Comparison of ENCODE assay signal across 31 cellular contexts in genomic region chr6:100173211-100173610, GRCh38.
"Had no signal": no experiment of that assay in that cellular context is flagged by ENCODE, and none has a peak within 500 bp of the region (broad histone marks: within the 10 kb centered on the region; RNA-seq: fewer than 3 reads in every experiment).

No MANE protein-coding gene starts in this region.

- H3K4me1 ChIP-seq: adrenal gland, breast epithelium had no signal

- H3K9me3 Mint-ChIP-seq: activated CD4-positive, alpha-beta memory T cell treated with anti-CD3 and anti-CD28 coated beads for 36 hours; activated CD4-positive, alpha-beta T cell treated with anti-CD3 and anti-CD28 coated beads, Interleukin-2, amount 10 ng/mL, durations not matched to agents 7 days and 5 days; activated naive CD4-positive, alpha-beta T cell treated with anti-CD3 and anti-CD28 coated beads for 36 hours; activated T-cell treated with anti-CD3 and anti-CD28 coated beads, Interleukin-2, amount 50 U/mL, for 4 hours; T-cell had no signal

- H3K9me3 ChIP-seq: adrenal gland, breast epithelium had no signal

- H3K27me3 ChIP-seq: adrenal gland, breast epithelium had no signal

- H3K4me3 ChIP-seq: adrenal gland, breast epithelium, SK-N-MC had no signal

- DNase-seq: activated CD4-positive, alpha-beta memory T cell treated with anti-CD3 and anti-CD28 coated beads for 36 hours; activated CD4-positive, alpha-beta T cell treated with anti-CD3 and anti-CD28 coated beads, Interleukin-2, amount 10 ng/mL, durations not matched to agents 7 days and 5 days; activated CD4-positive, CD25-positive, alpha-beta regulatory T cell; activated CD8-positive, alpha-beta memory T cell treated with anti-CD3 and anti-CD28 coated beads for 24 hours; activated gamma-delta T cell; activated naive CD4-positive, alpha-beta T cell treated with anti-CD3 and anti-CD28 coated beads for 36 hours; activated T-cell treated with anti-CD3 and anti-CD28 coated beads, Interleukin-2, amount 50 U/mL, for 4 hours; adrenal gland; aorta; Kasumi-1; MV-4-11; NCI-H1092 treated with DMSO at 0.1 percent for 48 hours; NCI-H1417 treated with DMSO at 0.1 percent for 48 hours; NCI-H1694; NCI-H2029; NCI-H2107; NCI-H2171 treated with DMSO at 0.1 percent for 48 hours; NCI-H226; NCI-H526; NCI-H82; NK-92 treated with Interleukin-12 subunit alpha and Interleukin-12 subunit beta, amount 100 ng/mL, for 24 hours; OCI-M1; RPMI8226; T-cell; T-helper 2 cell; T1000 had no signal

- H3K27ac Mint-ChIP-seq: activated CD4-positive, alpha-beta memory T cell treated with anti-CD3 and anti-CD28 coated beads for 36 hours; activated CD4-positive, alpha-beta T cell treated with anti-CD3 and anti-CD28 coated beads, Interleukin-2, amount 10 ng/mL, durations not matched to agents 7 days and 5 days; activated naive CD4-positive, alpha-beta T cell treated with anti-CD3 and anti-CD28 coated beads for 36 hours; activated naive CD8-positive, alpha-beta T cell; T-cell had no signal

- H3K36me3 ChIP-seq: adrenal gland, breast epithelium had no signal

- H3K4me3 Mint-ChIP-seq: activated CD4-positive, alpha-beta memory T cell treated with anti-CD3 and anti-CD28 coated beads for 36 hours; activated CD4-positive, alpha-beta T cell treated with anti-CD3 and anti-CD28 coated beads, Interleukin-2, amount 10 ng/mL, durations not matched to agents 7 days and 5 days; activated naive CD4-positive, alpha-beta T cell treated with anti-CD3 and anti-CD28 coated beads for 36 hours; activated naive CD8-positive, alpha-beta T cell; activated T-cell treated with anti-CD3 and anti-CD28 coated beads, Interleukin-2, amount 50 U/mL, for 4 hours; T-cell had no signal

- H3K36me3 Mint-ChIP-seq: activated CD4-positive, alpha-beta memory T cell treated with anti-CD3 and anti-CD28 coated beads for 36 hours; activated naive CD8-positive, alpha-beta T cell; T-cell had no signal

- H3K27ac ChIP-seq: adrenal gland, breast epithelium, SK-N-MC had no signal

- H3K4me1 Mint-ChIP-seq: T-cell had no signal

- H3K27me3 Mint-ChIP-seq: activated CD4-positive, alpha-beta memory T cell treated with anti-CD3 and anti-CD28 coated beads for 36 hours; activated CD4-positive, alpha-beta T cell treated with anti-CD3 and anti-CD28 coated beads, Interleukin-2, amount 10 ng/mL, durations not matched to agents 7 days and 5 days had no signal

- ATAC-seq: activated T-cell treated with anti-CD3 and anti-CD28 coated beads, Interleukin-2, amount 50 U/mL, for 4 hours; Panc1; Right ventricle myocardium inferior; T-cell had no signal
